ENCODE assay signal across 21 cellular contexts in genomic region chr4:131370846-131371245, GRCh38.
DNase-seq lines count a peak whose midpoint lies in the region; ATAC-seq and TF ChIP-seq lines count a peak whose summit lies in the region.
"Had no signal": no experiment of that assay in that cellular context is flagged by ENCODE, and none has a peak within 500 bp of the region (broad histone marks: within the 10 kb centered on the region; RNA-seq: fewer than 3 reads in every experiment).

No MANE protein-coding gene starts in this region.

- intact Hi-C loops in Calu3 (cut with micrococcal nuclease; ENCODE audit: unreplicated experiment), result no loop called here
- intact Hi-C loops in CD8-positive, alpha-beta T cell (cut with DNase I, micrococcal nuclease), result no loop called here

- no peak overlapping the region for H3K4me3 ChIP-seq in CD8-positive, alpha-beta T cell (ENCODE audit: low read depth, low read length)
- H3K4me3 ChIP-seq: colonic mucosa, GM23338, thoracic aorta had no signal

- no peak for TF ChIP-seq CTCF in Calu3 (IDR thresholded peaks at IDR 0.05; ENCODE audit: unreplicated experiment)
- no peak for TF ChIP-seq CTCF in CD8-positive, alpha-beta T cell (IDR thresholded peaks at IDR 0.05)

- TF ChIP-seq EP300 in Ishikawa (IDR thresholded peaks at IDR 0.05; ENCODE audit: borderline replicate concordance), result no peak

- no peaks in the 10 kb centered on the region for H3K27me3 Mint-ChIP-seq in Calu3 (ENCODE audit: unreplicated experiment)
- no peaks in the 10 kb centered on the region for H3K27me3 Mint-ChIP-seq in CD8-positive, alpha-beta T cell (ENCODE audit: low read depth)

- no peak for ATAC-seq in CD8-positive, alpha-beta T cell
- ATAC-seq: GM23338 had no signal

- no peaks in the 10 kb centered on the region for H3K36me3 ChIP-seq in CD8-positive, alpha-beta T cell (ENCODE audit: insufficient read depth, low read length)
- H3K36me3 ChIP-seq: colonic mucosa, thoracic aorta had no signal

- H3K9me3 ChIP-seq in CD8-positive, alpha-beta T cell (ENCODE audit: low read length), result no peaks in the 10 kb centered on the region
- H3K9me3 ChIP-seq: colonic mucosa, thoracic aorta had no signal

- no peaks in the 10 kb centered on the region for H3K36me3 Mint-ChIP-seq in Calu3 (ENCODE audit: insufficient read depth, unreplicated experiment)
- H3K36me3 Mint-ChIP-seq in CD8-positive, alpha-beta T cell, result no peaks in the 10 kb centered on the region

- DNase-seq in Calu3 (peak; percentile 15), NCI-H345 treated with DMSO at 0.1 percent for 48 hours (lab: John Stamatoyannopoulos, UW; ENCODE audit: unreplicated experiment) (peak; percentile 63), glomerular visceral epithelial cell (ENCODE audit: extremely low spot score) (peak; percentile 72), A172 (ENCODE audit: low spot score) (no peak)
- DNase-seq in stimulated activated CD4-positive, alpha-beta T cell treated with anti-CD3 and anti-CD28 coated beads, Interleukin-4, amount 100 ng/mL, for 4 hours, result no peak
- DNase-seq in activated CD4-positive, alpha-beta T cell treated with anti-CD3 and anti-CD28 coated beads for 4 hours, result no peak
- DNase-seq in CD8-positive, alpha-beta T cell, result no peak
- DNase-seq: activated CD4-positive, CD25-positive, alpha-beta regulatory T cell treated with anti-CD3 and anti-CD28 coated beads, Interleukin-2, amount 50 U/mL, for 72 hours; activated CD8-positive, alpha-beta memory T cell treated with anti-CD3 and anti-CD28 coated beads, Interleukin-2, amount 50 U/mL, for 48 hours; activated naive CD4-positive, alpha-beta T cell treated with anti-CD3 and anti-CD28 coated beads for 36 hours; colonic mucosa; glutamatergic neuron; nucleus accumbens; Right ventricle myocardium superior; stimulated activated CD4-positive, alpha-beta T cell treated with anti-CD3 and anti-CD28 coated beads, Interleukin-2, amount 100 ng/mL, for 48 hours; stimulated activated CD8-positive, alpha-beta memory T cell treated with anti-CD3 and anti-CD28 coated beads, Interleukin-4, amount 100 ng/mL, for 48 hours had no signal

- H3K4me1 ChIP-seq in CD8-positive, alpha-beta T cell (ENCODE audit: insufficient read depth, low read length), result no peaks in the 10 kb centered on the region
- H3K4me1 ChIP-seq: colonic mucosa had no signal

- no peak overlapping the region for H3K27ac Mint-ChIP-seq in Calu3 (ENCODE audit: unreplicated experiment)
- no peak overlapping the region for H3K27ac Mint-ChIP-seq in CD8-positive, alpha-beta T cell
- H3K27ac Mint-ChIP-seq: activated naive CD4-positive, alpha-beta T cell treated with anti-CD3 and anti-CD28 coated beads for 36 hours; GM23338; T-helper 2 cell treated with Interferon-gamma antibody and Interleukin-4, amounts not matched to agents 5 μg/mL and 100 μg/mL, for 36 hours had no signal

- H3K9me3 Mint-ChIP-seq in Calu3 (ENCODE audit: low read depth, unreplicated experiment), result peaks cover 3% of the 10 kb centered on the region
- H3K9me3 Mint-ChIP-seq in CD8-positive, alpha-beta T cell, result peaks cover 2% of the 10 kb centered on the region
- H3K9me3 Mint-ChIP-seq: GM23338; T-helper 2 cell treated with Interferon-gamma antibody and Interleukin-4, amounts not matched to agents 5 μg/mL and 100 μg/mL, for 36 hours had no signal

- H3K27me3 ChIP-seq in CD8-positive, alpha-beta T cell (ENCODE audit: insufficient read depth, low read length), result no peaks in the 10 kb centered on the region
- H3K27me3 ChIP-seq: colonic mucosa had no signal

- H3K4me1 Mint-ChIP-seq in Calu3 (ENCODE audit: low read depth, unreplicated experiment), result no peaks in the 10 kb centered on the region
- no peaks in the 10 kb centered on the region for H3K4me1 Mint-ChIP-seq in CD8-positive, alpha-beta T cell (ENCODE audit: low read depth)
- H3K4me1 Mint-ChIP-seq: GM23338 had no signal

- no peak overlapping the region for H3K4me3 Mint-ChIP-seq in Calu3 (ENCODE audit: low read depth, unreplicated experiment)
- no peak overlapping the region for H3K4me3 Mint-ChIP-seq in CD8-positive, alpha-beta T cell
- H3K4me3 Mint-ChIP-seq: activated naive CD4-positive, alpha-beta T cell treated with anti-CD3 and anti-CD28 coated beads for 36 hours; GM23338; T-helper 2 cell treated with Interferon-gamma antibody and Interleukin-4, amounts not matched to agents 5 μg/mL and 100 μg/mL, for 36 hours had no signal

- no peak for TF ChIP-seq RAD21 in Ishikawa (IDR thresholded peaks at IDR 0.05; ENCODE audit: low read depth)

- H3K27ac ChIP-seq in CD8-positive, alpha-beta T cell (ENCODE audit: low read depth, low read length), result no peak overlapping the region
- H3K27ac ChIP-seq: colonic mucosa, epithelial cell of prostate, thoracic aorta had no signal

- no TSS peak for BruUV-seq in Calu3 (replicated peaks; lab: Mats Ljungman, UMichigan)

- CTCF ChIA-PET in Calu3 (lab: Charles Lee), result no interaction called here
- CTCF ChIA-PET in CD8-positive, alpha-beta T cell (lab: Charles Lee), result no interaction called here

- POLR2A ChIA-PET in CD8-positive, alpha-beta T cell (lab: Charles Lee), result no interaction called here

TF ChIP-seq in Ishikawa, 13 proteins besides CTCF, POLR2A, EP300 and RAD21:
- TF ChIP-seq TAF1 (IDR thresholded peaks at IDR 0.05; ENCODE audit: low read depth) (no peak), CREB1 (IDR thresholded peaks at IDR 0.05; ENCODE audit: low read depth) (no peak), TEAD4 (IDR thresholded peaks at IDR 0.05) (no peak), TCF12 (IDR thresholded peaks at IDR 0.05; ENCODE audit: low read depth) (no peak), CEBPB (IDR thresholded peaks at IDR 0.05) (no peak), REST (IDR thresholded peaks at IDR 0.05; ENCODE audit: low read depth) (no peak), USF1 (IDR thresholded peaks at IDR 0.05) (0 out of 2 replicates have a peak, but pooled peaks have one; percentile 3), FOXM1 (IDR thresholded peaks at IDR 0.05; ENCODE audit: borderline replicate concordance, low read depth) (no peak), YY1 (IDR thresholded peaks at IDR 0.05; ENCODE audit: low read depth) (no peak), NFIC (IDR thresholded peaks at IDR 0.05) (peak; percentile 86), EGR1 (IDR thresholded peaks at IDR 0.05) (no peak), ZBTB7A (IDR thresholded peaks at IDR 0.05; ENCODE audit: low read depth) (no peak)
- TF ChIP-seq, protein P1, sequence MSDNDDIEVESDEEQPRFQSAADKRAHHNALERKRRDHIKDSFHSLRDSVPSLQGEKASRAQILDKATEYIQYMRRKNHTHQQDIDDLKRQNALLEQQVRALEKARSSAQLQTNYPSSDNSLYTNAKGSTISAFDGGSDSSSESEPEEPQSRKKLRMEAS (IDR thresholded peaks at IDR 0.05), result no peak

Comparison
In these comparisons a context has a peak if more than half of its experiments do, and no peak if none do; other contexts are left out.
1. DNase-seq: peak in Calu3 (single experiment), NCI-H345 treated with DMSO at 0.1 percent for 48 hours (single experiment) and glomerular visceral epithelial cell (single experiment); none in stimulated activated CD4-positive, alpha-beta T cell treated with anti-CD3 and anti-CD28 coated beads, Interleukin-4, amount 100 ng/mL, for 4 hours (0 of 2), activated CD4-positive, alpha-beta T cell treated with anti-CD3 and anti-CD28 coated beads for 4 hours (0 of 2), A172 (single experiment) and CD8-positive, alpha-beta T cell (0 of 7).